23 cellular contexts compared by ENCODE assay signal in the genomic region with DNA sequence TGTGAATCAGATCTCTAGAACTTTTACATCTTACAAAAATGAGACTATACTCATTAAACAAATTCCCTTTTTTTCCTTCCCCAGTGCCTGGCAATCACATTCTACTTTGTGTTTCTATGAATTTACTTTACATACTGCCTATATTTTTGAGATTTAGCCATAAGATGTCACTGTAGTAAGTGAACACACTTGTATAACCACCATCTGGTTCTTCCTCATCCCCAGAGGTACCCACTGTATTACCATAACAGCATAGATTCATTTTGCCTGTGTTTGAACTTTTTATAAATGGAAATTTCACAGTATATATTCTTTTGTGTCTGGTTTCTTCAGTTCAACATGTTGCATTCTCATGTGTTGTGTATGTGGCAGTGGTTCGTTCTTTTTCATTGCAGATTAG. TPM values are rescaled to one million over a fixed set of nuclear protein-coding genes. Genes with fewer than 3 reads are reported as not detected.
DNase-seq lines count a peak whose midpoint lies in the region; ATAC-seq and TF ChIP-seq lines count a peak whose summit lies in the region.
"Had no signal": no experiment of that assay in that cellular context is flagged by ENCODE, and none has a peak within 500 bp of the region (broad histone marks: within the 10 kb centered on the region; RNA-seq: fewer than 3 reads in every experiment).

No MANE protein-coding gene starts in this region.

- H3K36me3 Mint-ChIP-seq in activated T-cell treated with anti-CD3 and anti-CD28 coated beads, Interleukin-2, amount 50 U/mL, for 72 hours (ENCODE audit: insufficient read depth in 2 of 2): peaks cover 6 to 23% of the 10 kb centered on the region in 2 donors
- peaks cover 72% of the 10 kb centered on the region for H3K36me3 Mint-ChIP-seq in activated T-cell treated with anti-CD3 and anti-CD28 coated beads, Interleukin-2, amount 50 U/mL, for 24 hours (ENCODE audit: low read depth)
- peaks cover 4% of the 10 kb centered on the region for H3K36me3 Mint-ChIP-seq in natural killer cell treated with Interleukin-12 subunit alpha and Interleukin-12 subunit beta and Interleukin-15 and Interleukin-18, amount 100 ng/mL, for 72 hours

- ATAC-seq in activated T-cell treated with anti-CD3 and anti-CD28 coated beads, Interleukin-2, amount 50 U/mL, for 72 hours (replicated peaks in 1 of 2): no peak
- ATAC-seq in natural killer cell treated with Interleukin-12 subunit alpha and Interleukin-12 subunit beta and Interleukin-15 and Interleukin-18, amount 100 ng/mL, for 72 hours: no peak
- ATAC-seq in HG02870 (IDR thresholded peaks at IDR 0.05; ENCODE audit: unreplicated experiment) (no peak), HG02763 (IDR thresholded peaks at IDR 0.05; ENCODE audit: unreplicated experiment) (no peak)
- ATAC-seq: left cardiac atrium, sciatic nerve had no signal

- no peak for DNase-seq in activated T-cell treated with anti-CD3 and anti-CD28 coated beads, Interleukin-2, amount 50 U/mL, for 72 hours
- no peak for DNase-seq in activated T-cell treated with anti-CD3 and anti-CD28 coated beads, Interleukin-2, amount 50 U/mL, for 24 hours
- DNase-seq in RWPE1 (ENCODE audit: low spot score) (no peak), choroid plexus epithelial cell (ENCODE audit: low read depth) (peak; percentile 8), NCI-H1930 (lab: John Stamatoyannopoulos, UW) (no peak)
- DNase-seq in natural killer cell treated with Interleukin-12 subunit alpha and Interleukin-12 subunit beta and Interleukin-15 and Interleukin-18, amount 100 ng/mL, for 72 hours (ENCODE audit: low spot score): no peak
- DNase-seq: ACHN; activated effector memory CD4-positive, alpha-beta T cell treated with Interleukin-2 at 50 U/mL for 16 hours; amygdala; glutamatergic neuron; GOT3; IMR-90; left cardiac atrium; mesenchymal stem cell; NCI-H510A; NK-92 treated with Interleukin-12 subunit alpha and Interleukin-12 subunit beta, amount 100 ng/mL, for 24 hours; Peyer's patch; T-helper 9 cell had no signal

- H3K9me3 Mint-ChIP-seq in activated T-cell treated with anti-CD3 and anti-CD28 coated beads, Interleukin-2, amount 50 U/mL, for 72 hours: no peaks in the 10 kb centered on the region
- H3K9me3 Mint-ChIP-seq in activated T-cell treated with anti-CD3 and anti-CD28 coated beads, Interleukin-2, amount 50 U/mL, for 24 hours: no peaks in the 10 kb centered on the region
- H3K9me3 Mint-ChIP-seq in natural killer cell treated with Interleukin-12 subunit alpha and Interleukin-12 subunit beta and Interleukin-15 and Interleukin-18, amount 100 ng/mL, for 72 hours: no peaks in the 10 kb centered on the region

- POLR2A ChIA-PET in RWPE1 (lab: Yijun Ruan, JAX; ENCODE audit: low non-redundant PET): no interaction called here

- TF ChIP-seq CTCF in RWPE1 (conservative IDR thresholded peaks at IDR 0.05; ENCODE audit: low read depth) (no peak), choroid plexus epithelial cell (conservative IDR thresholded peaks at IDR 0.05; ENCODE audit: low read depth, low read length) (no peak)

- no peak overlapping the region for H3K4me3 ChIP-seq in choroid plexus epithelial cell (ENCODE audit: low read depth, low read length)
- H3K4me3 ChIP-seq: BLaER1 treated with 17β-estradiol and CSF1 and Interleukin-3, amounts not matched to agents 10 nM and 100 nM; Peyer's patch; SJSA1 had no signal

- peak overlapping the region in 1 of 2 donors; percentile 49 for H3K4me3 Mint-ChIP-seq in activated T-cell treated with anti-CD3 and anti-CD28 coated beads, Interleukin-2, amount 50 U/mL, for 72 hours
- no peak overlapping the region for H3K4me3 Mint-ChIP-seq in activated T-cell treated with anti-CD3 and anti-CD28 coated beads, Interleukin-2, amount 50 U/mL, for 24 hours
- H3K4me3 Mint-ChIP-seq in natural killer cell treated with Interleukin-12 subunit alpha and Interleukin-12 subunit beta and Interleukin-15 and Interleukin-18, amount 100 ng/mL, for 72 hours: peak overlapping the region; percentile 6

- no peaks in the 10 kb centered on the region for H3K27me3 Mint-ChIP-seq in activated T-cell treated with anti-CD3 and anti-CD28 coated beads, Interleukin-2, amount 50 U/mL, for 72 hours (ENCODE audit: low read depth)
- H3K27me3 Mint-ChIP-seq in activated T-cell treated with anti-CD3 and anti-CD28 coated beads, Interleukin-2, amount 50 U/mL, for 24 hours: no peaks in the 10 kb centered on the region
- H3K27me3 Mint-ChIP-seq in natural killer cell treated with Interleukin-12 subunit alpha and Interleukin-12 subunit beta and Interleukin-15 and Interleukin-18, amount 100 ng/mL, for 72 hours: no peaks in the 10 kb centered on the region

- peaks cover 72% of the 10 kb centered on the region for H3K4me1 Mint-ChIP-seq in activated T-cell treated with anti-CD3 and anti-CD28 coated beads, Interleukin-2, amount 50 U/mL, for 72 hours (ENCODE audit: low read depth)
- H3K4me1 Mint-ChIP-seq in activated T-cell treated with anti-CD3 and anti-CD28 coated beads, Interleukin-2, amount 50 U/mL, for 24 hours (ENCODE audit: low read depth): peaks cover 71% of the 10 kb centered on the region
- peaks cover 47 to 63% of the 10 kb centered on the region in 2 donors for H3K4me1 Mint-ChIP-seq in natural killer cell treated with Interleukin-12 subunit alpha and Interleukin-12 subunit beta and Interleukin-15 and Interleukin-18, amount 100 ng/mL, for 72 hours (ENCODE audit: low read depth in 2 of 2)

- peak overlapping the region; percentile 26; the same call in 1 of the 2 replicates for H3K27ac ChIP-seq in RWPE1
- H3K27ac ChIP-seq: BLaER1 treated with 17β-estradiol and CSF1 and Interleukin-3, amounts not matched to agents 10 nM and 100 nM; Peyer's patch; SJSA1 had no signal

- CTCF ChIA-PET in RWPE1 (lab: Yijun Ruan, JAX): no interaction called here

- peak overlapping the region; percentile 93 for H3K27ac Mint-ChIP-seq in activated T-cell treated with anti-CD3 and anti-CD28 coated beads, Interleukin-2, amount 50 U/mL, for 72 hours
- H3K27ac Mint-ChIP-seq in activated T-cell treated with anti-CD3 and anti-CD28 coated beads, Interleukin-2, amount 50 U/mL, for 24 hours: no peak overlapping the region
- peak overlapping the region; percentile 60 to 88 for H3K27ac Mint-ChIP-seq in natural killer cell treated with Interleukin-12 subunit alpha and Interleukin-12 subunit beta and Interleukin-15 and Interleukin-18, amount 100 ng/mL, for 72 hours

RNA-seq across cellular contexts. Expression of a gene that starts 15.8 kb away (rescaled TPM):
- total RNA-seq in activated T-cell treated with anti-CD3 and anti-CD28 coated beads, Interleukin-2, amount 50 U/mL, for 72 hours: 100 to 1,000 TPM; 176 to 197 TPM
- 100 to 1,000 TPM; 162 to 230 TPM for total RNA-seq in natural killer cell treated with Interleukin-12 subunit alpha and Interleukin-12 subunit beta and Interleukin-15 and Interleukin-18, amount 100 ng/mL, for 72 hours

RNA-seq across cellular contexts. Expression of a gene that starts 54.4 kb away (rescaled TPM):
- total RNA-seq in activated T-cell treated with anti-CD3 and anti-CD28 coated beads, Interleukin-2, amount 50 U/mL, for 72 hours: 10 to 100 TPM; 52.0 to 68.0 TPM
- 10 to 100 TPM; 39.9 to 43.3 TPM for total RNA-seq in natural killer cell treated with Interleukin-12 subunit alpha and Interleukin-12 subunit beta and Interleukin-15 and Interleukin-18, amount 100 ng/mL, for 72 hours
